In genomic region chr17:80454557-80455327, GRCh38 we compare ENCODE assay signal across 8 cellular contexts. TPM values are rescaled to one million over a fixed set of nuclear protein-coding genes. Genes with fewer than 3 reads are reported as not detected.
DNase-seq lines count a peak whose midpoint lies in the region; ATAC-seq and TF ChIP-seq lines count a peak whose summit lies in the region.

No MANE protein-coding gene starts in this region.

- H3K27me3 ChIP-seq in endodermal cell (ENCODE audit: control insufficient read depth, insufficient read depth, low read length, poor library complexity, severe bottlenecking): peaks cover 33% of the 10 kb centered on the region

- peak; percentile 12 for TF ChIP-seq CTCF in endodermal cell (conservative IDR thresholded peaks at IDR 0.05)

- ATAC-seq in GM21390 (IDR thresholded peaks at IDR 0.05; ENCODE audit: unreplicated experiment): peak; percentile 83

- in situ Hi-C loops in Caki2 (cut with HindIII; ENCODE audit: low pct_unique_long_range_greater_than_20kb, low sequenced_read_pairs): no loop called here

- H3K4me3 ChIP-seq in endodermal cell (ENCODE audit: low read length) (peak overlapping the region; percentile 90), mesodermal cell (ENCODE audit: extremely low read depth, insufficient read depth, low read length, poor library complexity, severe bottlenecking) (peak overlapping the region; percentile 70)

- H3K9me3 ChIP-seq in endodermal cell (ENCODE audit: control insufficient read depth, low read length): no peaks in the 10 kb centered on the region
- no peaks in the 10 kb centered on the region for H3K9me3 ChIP-seq in mesodermal cell (ENCODE audit: control insufficient read depth, low read length)

- peaks cover 15% of the 10 kb centered on the region for H3K4me1 Mint-ChIP-seq in endodermal cell

- H3K36me3 ChIP-seq in endodermal cell (ENCODE audit: control insufficient read depth, insufficient read depth, low read length) (no peaks in the 10 kb centered on the region), mesodermal cell (ENCODE audit: control insufficient read depth, insufficient read depth, low read length) (no peaks in the 10 kb centered on the region)

- H3K27ac ChIP-seq in endodermal cell (ENCODE audit: low read depth, low read length): peak overlapping the region; percentile 83
- H3K27ac ChIP-seq in mesodermal cell (ENCODE audit: low read depth, low read length, severe bottlenecking): peak overlapping the region; percentile 92

- DNase-seq in Caki2 (ENCODE audit: low read depth) (peak; percentile 95), HUDEP-2 (lab: John Stamatoyannopoulos, UW; ENCODE audit: unreplicated experiment in 76 of 76) (peak in 75 of 76 experiments; percentile 34 to 98 (median 92)), NOMO-1 treated with dmso at 0.1 percent for 144 hours (lab: John Stamatoyannopoulos, UW; ENCODE audit: unreplicated experiment) (peak; percentile 93), endodermal cell (peak; percentile 99)
- peak; percentile 89 for DNase-seq in activated CD8-positive, alpha-beta memory T cell treated with anti-CD3 and anti-CD28 coated beads, Interleukin-2, amount 50 U/mL, for 24 hours (ENCODE audit: extremely low read depth)
- DNase-seq in stimulated activated CD8-positive, alpha-beta memory T cell treated with anti-CD3 and anti-CD28 coated beads, Interleukin-15, amount 100 ng/mL, for 24 hours (ENCODE audit: low read depth): peak; percentile 92

- 0 to 1% methylated on average over 29 to 87 of the region's 87 CpGs for WGBS in endodermal cell (ENCODE audit: insufficient coverage in 1 of 2, insufficient read length in 1 of 2), 2 experiments
- 0% methylated on average over 82 of the region's 87 CpGs for WGBS in mesodermal cell (ENCODE audit: insufficient coverage in 2 of 2), 2 experiments

- H3K27ac Mint-ChIP-seq in endodermal cell: peak overlapping the region; percentile 95

- no peaks in the 10 kb centered on the region for H3K36me3 Mint-ChIP-seq in endodermal cell (ENCODE audit: low read depth)

- H3K27me3 Mint-ChIP-seq in endodermal cell (ENCODE audit: insufficient read depth): peaks cover 49% of the 10 kb centered on the region

- H3K9me3 Mint-ChIP-seq in endodermal cell: no peaks in the 10 kb centered on the region

- H3K4me3 Mint-ChIP-seq in endodermal cell: peak overlapping the region; percentile 80

- no peaks in the 10 kb centered on the region for H3K4me1 ChIP-seq in endodermal cell (ENCODE audit: control insufficient read depth, insufficient read depth, low read length)
- H3K4me1 ChIP-seq in mesodermal cell (ENCODE audit: control insufficient read depth, insufficient read depth, low read length, poor library complexity, severe bottlenecking): peaks cover 4% of the 10 kb centered on the region

- H3K9ac ChIP-seq in endodermal cell (ENCODE audit: extremely low read depth, low read length, poor library complexity, severe bottlenecking): peak overlapping the region; percentile 91

RNA-seq across cellular contexts. Expression of gene NPTX1, which starts 21.7 kb away (rescaled TPM):
- not detected in 2 replicates for total RNA-seq in Caki2 (2014; rRNA removed; shearing (Covaris generic); ENCODE audit: low replicate concordance)
- total RNA-seq in endodermal cell: 1 to 10 TPM in 1 of 2 donors, under 1 TPM in 1; 0.24 to 2.3 TPM
- polyA plus RNA-seq in endodermal cell (2013, experiment 1 of 2): 2.3 TPM
- 1.2 TPM for polyA plus RNA-seq in endodermal cell (2013, experiment 2 of 2)
- polyA plus RNA-seq in mesodermal cell (2013, experiment 1 of 2): 2.0 TPM
- polyA plus RNA-seq in mesodermal cell (2013, experiment 2 of 2): 1.3 TPM

RNA-seq across cellular contexts. Expression of gene ENDOV, which starts 39.8 kb away (rescaled TPM):
- 31.7 and 47.6 TPM in 2 replicates for total RNA-seq in Caki2 (2014; rRNA removed; shearing (Covaris generic); ENCODE audit: low replicate concordance)
- 10 to 100 TPM; 38.8 to 47.1 TPM for total RNA-seq in endodermal cell
- polyA plus RNA-seq in endodermal cell (2013, experiment 1 of 2): 33.2 TPM
- polyA plus RNA-seq in endodermal cell (2013, experiment 2 of 2): 32.9 TPM
- 32.5 TPM for polyA plus RNA-seq in mesodermal cell (2013, experiment 1 of 2)
- 25.2 TPM for polyA plus RNA-seq in mesodermal cell (2013, experiment 2 of 2)

Comparison
In these comparisons a context has a peak if more than half of its experiments do, and no peak if none do; other contexts are left out.
1. Peak in every context shown above with its lines: DNase-seq, ATAC-seq, H3K4me3 ChIP-seq and H3K27ac ChIP-seq.